8 cellular contexts compared by ENCODE assay signal in the genomic region with DNA sequence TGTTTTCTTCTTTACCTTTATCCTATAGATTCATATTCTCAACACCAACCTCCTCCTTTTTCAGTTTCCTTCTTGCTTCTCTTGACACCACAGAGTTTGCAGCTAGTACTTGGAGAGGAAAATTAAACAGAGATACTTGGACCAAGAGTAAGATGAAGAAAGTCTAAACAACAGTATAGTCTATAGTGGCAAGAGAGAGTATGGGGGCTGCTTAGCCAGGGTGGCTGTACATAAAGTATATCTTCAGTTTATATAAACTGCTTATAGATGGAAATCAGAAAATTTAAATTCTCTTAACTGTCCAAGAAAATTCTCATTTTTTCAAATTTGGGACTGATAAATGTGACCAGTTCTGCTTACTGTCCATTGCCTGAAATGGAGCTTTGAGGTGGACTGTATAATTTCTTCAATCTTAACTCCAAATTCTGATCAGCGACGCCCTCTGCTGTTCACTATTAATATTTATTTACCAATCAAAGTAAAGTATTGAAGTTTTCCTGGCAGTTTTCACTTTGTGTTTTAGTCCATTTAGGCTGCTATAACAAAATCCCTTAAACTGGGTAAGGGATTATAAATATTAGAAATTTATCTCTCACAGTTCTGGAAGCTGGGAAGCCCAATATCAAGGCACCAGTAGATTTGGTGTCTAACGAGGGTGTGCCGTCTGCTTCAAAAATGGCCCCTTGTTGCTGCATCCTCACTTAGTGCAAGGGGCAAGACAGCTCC. TPM values are rescaled to one million over a fixed set of nuclear protein-coding genes. Genes with fewer than 3 reads are reported as not detected.
A peak's percentile ranks its signal among the peaks of the same experiment; 100 is the strongest.
DNase-seq lines count a peak whose midpoint lies in the region; ATAC-seq and TF ChIP-seq lines count a peak whose summit lies in the region.

No MANE protein-coding gene starts in this region.

- peaks cover 0 to 2% of the 10 kb centered on the region in 2 donors for H3K36me3 ChIP-seq in body of pancreas (replicated peaks in 1 of 2; ENCODE audit: insufficient read depth in 1 of 2, low read depth in 2 of 2)
- peaks cover 0 to 38% (median 0%) of the 10 kb centered on the region in 4 donors for H3K36me3 ChIP-seq in upper lobe of left lung

- WGBS in body of pancreas, 2 donors = 50% methylated on average over 4 of the region's 4 CpGs
- 61 to 62% methylated on average over 4 of the region's 4 CpGs for WGBS in upper lobe of left lung, 2 donors

- no peak for TF ChIP-seq EP300 in upper lobe of left lung (IDR thresholded peaks at IDR 0.05)

- ATAC-seq in body of pancreas = peak; percentile 48
- peak in 1 of 2 donors; percentile 68 for ATAC-seq in upper lobe of left lung (ENCODE audit: low FRiP score in 2 of 2)

- H3K4me1 ChIP-seq in body of pancreas (no peaks in the 10 kb centered on the region), upper lobe of left lung (no peaks in the 10 kb centered on the region)

- H3K4me3 ChIP-seq in GM12865 (ENCODE audit: low read depth, low read length) (no peak overlapping the region), body of pancreas (no peak overlapping the region), upper lobe of left lung (no peak overlapping the region)

- DNase-seq in AG09319 (ENCODE audit: extremely low read depth, low read depth) (peak; percentile 4), GM12865 (ENCODE audit: low read depth) (peak; percentile 50), NCI-H345 (lab: John Stamatoyannopoulos, UW) (peak; percentile 26), body of pancreas (peak; percentile 11 to 25 (median 17)), kidney glomerular epithelial cell (lab: John Stamatoyannopoulos, UW) (peak; percentile 60), upper lobe of left lung (no peak)
- DNase-seq in stimulated activated CD8-positive, alpha-beta memory T cell treated with anti-CD3 and anti-CD28 coated beads, Interleukin-4, amount 100 ng/mL, for 48 hours = no peak
- no peak for DNase-seq in stimulated activated naive CD4-positive, alpha-beta T cell treated with Interleukin-2 at 50 U/mL for 16 hours (lab: John Stamatoyannopoulos, UW)

- H3K9me3 ChIP-seq in body of pancreas (no peaks in the 10 kb centered on the region), upper lobe of left lung (no peaks in the 10 kb centered on the region)

- H3K27ac ChIP-seq in body of pancreas (no peak overlapping the region), upper lobe of left lung (no peak overlapping the region)

- TF ChIP-seq POLR2A in body of pancreas (IDR thresholded peaks at IDR 0.05) (no peak), upper lobe of left lung (IDR thresholded peaks at IDR 0.05) (no peak)

- intact Hi-C loops in body of pancreas (cut with DNase I) = no loop called here

- H3K27me3 ChIP-seq in body of pancreas (no peaks in the 10 kb centered on the region), upper lobe of left lung (no peaks in the 10 kb centered on the region)

- peak; percentile 38 for TF ChIP-seq CTCF in AG09319 (IDR thresholded peaks at IDR 0.05; ENCODE audit: low read depth, low read length)
- TF ChIP-seq CTCF in GM12865 (IDR thresholded peaks at IDR 0.05; ENCODE audit: insufficient read depth, low read depth, low read length, missing control alignments) = peak; percentile 12
- peak; percentile 37 to 58 (median 52) for TF ChIP-seq CTCF in body of pancreas (IDR thresholded peaks at IDR 0.05)
- TF ChIP-seq CTCF in upper lobe of left lung (IDR thresholded peaks at IDR 0.05) = peak; percentile 32 to 59 (median 47)

RNA-seq across cellular contexts. Expression of a gene that starts 14.8 kb away (rescaled TPM):
- total RNA-seq in body of pancreas = 1 to 10 TPM; 2.6 to 6.0 TPM
- total RNA-seq in upper lobe of left lung = 1 to 10 TPM in 5 of 6 donors, under 1 TPM in 1; 0.44 to 7.5 (median 4.9) TPM

Comparison
In these comparisons a context has a peak if more than half of its experiments do, and no peak if none do; other contexts are left out.
1. DNase-seq: peak in AG09319 (single experiment), GM12865 (single experiment), NCI-H345 (single experiment), body of pancreas (4 of 4) and kidney glomerular epithelial cell (single experiment); none in upper lobe of left lung (0 of 2), stimulated activated CD8-positive, alpha-beta memory T cell treated with anti-CD3 and anti-CD28 coated beads, Interleukin-4, amount 100 ng/mL, for 48 hours (single experiment) and stimulated activated naive CD4-positive, alpha-beta T cell treated with Interleukin-2 at 50 U/mL for 16 hours (single experiment).
2. Peak in every context shown above with its lines, with median percentiles within 50 percentile points of each other: CTCF ChIP-seq.